In genomic region chr17:58351710-58352017, GRCh38 we compare ENCODE assay signal across 8 cellular contexts. TPM values are rescaled to one million over a fixed set of nuclear protein-coding genes. Genes with fewer than 3 reads are reported as not detected.
DNase-seq lines count a peak whose midpoint lies in the region; ATAC-seq, FAIRE-seq and TF ChIP-seq lines count a peak whose summit lies in the region.

No MANE protein-coding gene starts in this region.

- H3K4me3 ChIP-seq in astrocyte of the spinal cord (ENCODE audit: low read depth, low read length) (peak overlapping the region; percentile 81), mesodermal cell (ENCODE audit: extremely low read depth, insufficient read depth, low read length, poor library complexity, severe bottlenecking) (peak overlapping the region; percentile 99)

- peak overlapping the region; percentile 64 for H3K27ac ChIP-seq in mesodermal cell (ENCODE audit: low read depth, low read length, severe bottlenecking)

- no peak for DNase-seq in astrocyte of the spinal cord (ENCODE audit: low read depth, low spot score)
- no peak for DNase-seq in stimulated activated naive CD4-positive, alpha-beta T cell (lab: John Stamatoyannopoulos, UW)
- DNase-seq in GM19239 (ENCODE audit: insufficient read length, low spot score): no peak

- in situ Hi-C loops in astrocyte of the spinal cord (cut with HindIII; ENCODE audit: low sequenced_read_pairs): no loop called here

- H3K9me3 ChIP-seq in mesodermal cell (ENCODE audit: control insufficient read depth, low read length): no peaks in the 10 kb centered on the region

- no peak for FAIRE-seq in GM19239 (lab: Jason Lieb, UNC)

- ATAC-seq in GM18909 (IDR thresholded peaks at IDR 0.05; ENCODE audit: poor library complexity, unreplicated experiment) (peak; percentile 26), HG03103 (IDR thresholded peaks at IDR 0.05; ENCODE audit: low read depth, unreplicated experiment) (peak; percentile 13), HG02970 (IDR thresholded peaks at IDR 0.05; ENCODE audit: low FRiP score, unreplicated experiment) (no peak), GM18520 (IDR thresholded peaks at IDR 0.05; ENCODE audit: unreplicated experiment) (no peak)

- H3K4me1 ChIP-seq in mesodermal cell (ENCODE audit: control insufficient read depth, insufficient read depth, low read length, poor library complexity, severe bottlenecking): peaks cover 22% of the 10 kb centered on the region

- no peak for TF ChIP-seq CTCF in astrocyte of the spinal cord (IDR thresholded peaks at IDR 0.05; ENCODE audit: low read depth, low read length)

- peaks cover 48% of the 10 kb centered on the region for H3K36me3 ChIP-seq in mesodermal cell (ENCODE audit: control insufficient read depth, insufficient read depth, low read length)

- 2% methylated on average over 14 to 15 of the region's 15 CpGs for WGBS in mesodermal cell (ENCODE audit: insufficient coverage in 2 of 2), 2 experiments

RNA-seq across cellular contexts. Expression of gene SUPT4H1, which starts 0.3 kb away (rescaled TPM):
- 107 TPM for polyA plus RNA-seq in mesodermal cell (2013, experiment 1 of 2)
- polyA plus RNA-seq in mesodermal cell (2013, experiment 2 of 2): 91.4 TPM

RNA-seq across cellular contexts. Expression of gene TSPOAP1, which starts 23.1 kb away (rescaled TPM):
- polyA plus RNA-seq in mesodermal cell (2013, experiment 1 of 2): 13.3 TPM
- polyA plus RNA-seq in mesodermal cell (2013, experiment 2 of 2): 9.2 TPM

Comparison
In these comparisons a context has a peak if more than half of its experiments do, and no peak if none do; other contexts are left out.
1. ATAC-seq: peak in GM18909 (single experiment) and HG03103 (single experiment); none in HG02970 (single experiment) and GM18520 (single experiment).